ENCODE assay signal across 31 cellular contexts in genomic region chr2:129170570-129170969, GRCh38.
DNase-seq lines count a peak whose midpoint lies in the region; TF ChIP-seq lines count a peak whose summit lies in the region.
"Had no signal": no experiment of that assay in that cellular context is flagged by ENCODE, and none has a peak within 500 bp of the region (broad histone marks: within the 10 kb centered on the region; RNA-seq: fewer than 3 reads in every experiment).

No MANE protein-coding gene starts in this region.

- H3K27ac ChIP-seq in esophagus muscularis mucosa (replicated peaks in 1 of 4): no peak overlapping the region
- no peak overlapping the region for H3K27ac ChIP-seq in parathyroid adenoma
- H3K27ac ChIP-seq in ovary: no peak overlapping the region
- H3K27ac ChIP-seq in SJCRH30: no peak overlapping the region
- H3K27ac ChIP-seq: 22Rv1; A549; BLaER1; BLaER1 treated with 17β-estradiol and CSF1 and Interleukin-3, amounts not matched to agents 10 nM and 100 nM; C4-2B had no signal

- H3K4me2 ChIP-seq in parathyroid adenoma (ENCODE audit: low read length): no peak overlapping the region
- H3K4me2 ChIP-seq: A549; BLaER1; BLaER1 treated with 17β-estradiol and CSF1 and Interleukin-3, amounts not matched to agents 10 nM and 100 nM had no signal

- TF ChIP-seq POLR2A in esophagus muscularis mucosa (IDR thresholded peaks at IDR 0.05; ENCODE audit: low read depth) (no peak), ovary (IDR thresholded peaks at IDR 0.05) (no peak)

- H3K9me3 ChIP-seq in esophagus muscularis mucosa (no peaks in the 10 kb centered on the region), parathyroid adenoma (ENCODE audit: control insufficient read depth, low read length) (no peaks in the 10 kb centered on the region), ovary (no peaks in the 10 kb centered on the region), SJCRH30 (replicated peaks) (no peaks in the 10 kb centered on the region)
- H3K9me3 ChIP-seq: A549, BE2C, BLaER1, Caco-2 had no signal

- WGBS in esophagus muscularis mucosa: 90% methylated on average over 2 of the region's 2 CpGs
- WGBS in ovary, 3 donors: 80 to 87% (median 87%) methylated on average over 2 of the region's 2 CpGs

- H3K36me3 ChIP-seq in esophagus muscularis mucosa (no peaks in the 10 kb centered on the region), parathyroid adenoma (ENCODE audit: control insufficient read depth, insufficient read depth, low read length) (no peaks in the 10 kb centered on the region), ovary (no peaks in the 10 kb centered on the region), SJCRH30 (no peaks in the 10 kb centered on the region)
- H3K36me3 ChIP-seq: BE2C; BLaER1; BLaER1 treated with 17β-estradiol and CSF1 and Interleukin-3, amounts not matched to agents 10 nM and 100 nM had no signal

- TF ChIP-seq EP300 in esophagus muscularis mucosa (IDR thresholded peaks at IDR 0.05) (no peak), ovary (IDR thresholded peaks at IDR 0.05) (no peak)

- TF ChIP-seq CTCF in esophagus muscularis mucosa (IDR thresholded peaks at IDR 0.05): no peak
- TF ChIP-seq CTCF in parathyroid adenoma (IDR thresholded peaks at IDR 0.05): no peak
- TF ChIP-seq CTCF in ovary (IDR thresholded peaks at IDR 0.05): no peak

- H3K9ac ChIP-seq in parathyroid adenoma: no peak overlapping the region
- H3K9ac ChIP-seq: BLaER1; BLaER1 treated with 17β-estradiol and CSF1 and Interleukin-3, amounts not matched to agents 10 nM and 100 nM had no signal

- no peak overlapping the region for H3K4me3 ChIP-seq in Jurkat, Clone E6-1 (ENCODE audit: low read length)
- H3K4me3 ChIP-seq in esophagus muscularis mucosa (no peak overlapping the region), parathyroid adenoma (ENCODE audit: low read depth, low read length) (no peak overlapping the region), ovary (no peak overlapping the region), SJCRH30 (no peak overlapping the region)
- H3K4me3 ChIP-seq: A549; BLaER1; BLaER1 treated with 17β-estradiol and CSF1 and Interleukin-3, amounts not matched to agents 10 nM and 100 nM had no signal

- DNase-seq in Jurkat, Clone E6-1 (ENCODE audit: low read depth, low spot score): peak; percentile 9
- DNase-seq in esophagus muscularis mucosa (ENCODE audit: extremely low spot score) (peak; percentile 60), NCI-H2196 (lab: John Stamatoyannopoulos, UW; ENCODE audit: unreplicated experiment) (no peak), ovary (no peak), SJCRH30 (no peak)
- DNase-seq: 8988T; ACHN; AML-193; BE2C; C1 segment of cervical spinal cord; Caco-2; Calu3; CD4-positive, alpha-beta memory T cell; CD4-positive, alpha-beta T cell; CD4-positive, CD25-positive, alpha-beta regulatory T cell; CD8-positive, alpha-beta memory T cell; CD8-positive, alpha-beta T cell; COR-L47; DMS 273 treated with DMSO at 0.1 percent for 48 hours; DMS153; DMS53; DMS79; DMS79 treated with DMSO at 0.1 percent for 48 hours; DND-41; EL had no signal

- no peaks in the 10 kb centered on the region for H3K4me1 ChIP-seq in esophagus muscularis mucosa
- peaks cover 16% of the 10 kb centered on the region for H3K4me1 ChIP-seq in parathyroid adenoma
- H3K4me1 ChIP-seq in ovary (ENCODE audit: insufficient read depth): no peaks in the 10 kb centered on the region
- no peaks in the 10 kb centered on the region for H3K4me1 ChIP-seq in SJCRH30
- H3K4me1 ChIP-seq: A549; BE2C; BLaER1; BLaER1 treated with 17β-estradiol and CSF1 and Interleukin-3, amounts not matched to agents 10 nM and 100 nM; Caco-2 had no signal

- no peaks in the 10 kb centered on the region for H3K79me2 ChIP-seq in parathyroid adenoma

- intact Hi-C loops in esophagus muscularis mucosa (cut with DNase I) (no loop called here), ovary (cut with DNase I) (no loop called here)

- H2AFZ ChIP-seq in parathyroid adenoma: peak overlapping the region; percentile 14

- H3K27me3 ChIP-seq in esophagus muscularis mucosa (no peaks in the 10 kb centered on the region), parathyroid adenoma (ENCODE audit: control insufficient read depth, insufficient read depth, low read length) (no peaks in the 10 kb centered on the region), ovary (no peaks in the 10 kb centered on the region), SJCRH30 (no peaks in the 10 kb centered on the region)
- H3K27me3 ChIP-seq: BE2C; BLaER1; BLaER1 treated with 17β-estradiol and CSF1 and Interleukin-3, amounts not matched to agents 10 nM and 100 nM had no signal

Comparison
In these comparisons a context has a peak if more than half of its experiments do, and no peak if none do; other contexts are left out.
1. DNase-seq: peak in Jurkat, Clone E6-1 (single experiment) and esophagus muscularis mucosa (single experiment); none in NCI-H2196 (single experiment), ovary (0 of 5) and SJCRH30 (0 of 2).